12 cellular contexts compared by ENCODE assay signal in genomic region chr4:26937136-26937535, GRCh38.
DNase-seq lines count a peak whose midpoint lies in the region; ATAC-seq and TF ChIP-seq lines count a peak whose summit lies in the region.
"Had no signal": no experiment of that assay in that cellular context is flagged by ENCODE, and none has a peak within 500 bp of the region (broad histone marks: within the 10 kb centered on the region; RNA-seq: fewer than 3 reads in every experiment).

No MANE protein-coding gene starts in this region.

- H3K36me3 ChIP-seq in WERI-Rb-1 (no peaks in the 10 kb centered on the region), A673 (ENCODE audit: insufficient read depth, low read length, poor library complexity, severe bottlenecking) (no peaks in the 10 kb centered on the region)

- POLR2A ChIA-PET in A673 (lab: Charles Lee; ENCODE audit: low non-redundant PET), result no interaction called here

- H3K27ac ChIP-seq in WERI-Rb-1, result peak overlapping the region; percentile 2
- no peak overlapping the region for H3K27ac ChIP-seq in A673 (ENCODE audit: low read depth, low read length, poor library complexity, severe bottlenecking)

- ATAC-seq in GM19452 (IDR thresholded peaks at IDR 0.05; ENCODE audit: unreplicated experiment) (peak; percentile 70), HG03103 (IDR thresholded peaks at IDR 0.05; ENCODE audit: low read depth, unreplicated experiment) (peak; percentile 55)
- ATAC-seq: Panc1 had no signal

- H3K9me3 Mint-ChIP-seq in activated T-helper 1 cell treated with anti-CD3 and anti-CD28 coated beads, Interleukin-12 subunit alpha, Interleukin-12 subunit beta, Interleukin-2, Interleukin-4 antibody, amounts not matched to agents 30 ng/mL and 10 ng/mL and 1 ng/mL, durations not matched to agents 14 hours and 24 hours and 36 hours, result no peaks in the 10 kb centered on the region
- H3K9me3 Mint-ChIP-seq: nephron had no signal

- H3K27me3 ChIP-seq in WERI-Rb-1 (ENCODE audit: insufficient read depth, low read depth, severe bottlenecking), result no peaks in the 10 kb centered on the region
- no peaks in the 10 kb centered on the region for H3K27me3 ChIP-seq in A673 (replicated peaks; ENCODE audit: insufficient read depth, low read depth, low read length, poor library complexity)

- H3K4me3 ChIP-seq in WERI-Rb-1 (ENCODE audit: low read depth, low read length) (no peak overlapping the region), A673 (ENCODE audit: low read depth, low read length, poor library complexity, severe bottlenecking) (no peak overlapping the region)

- TF ChIP-seq CTCF in WERI-Rb-1 (IDR thresholded peaks at IDR 0.05; ENCODE audit: low read depth, low read length), result no peak
- TF ChIP-seq CTCF in A673 (conservative IDR thresholded peaks at IDR 0.05; ENCODE audit: low read depth, low read length), result no peak

- H3K27me3 Mint-ChIP-seq in activated T-helper 1 cell treated with anti-CD3 and anti-CD28 coated beads, Interleukin-12 subunit alpha, Interleukin-12 subunit beta, Interleukin-2, Interleukin-4 antibody, amounts not matched to agents 30 ng/mL and 10 ng/mL and 1 ng/mL, durations not matched to agents 14 hours and 24 hours and 36 hours (ENCODE audit: insufficient read depth), result no peaks in the 10 kb centered on the region

- intact Hi-C loops in activated T-helper 1 cell treated with anti-CD3 and anti-CD28 coated beads, Interleukin-12 subunit alpha, Interleukin-12 subunit beta, Interleukin-2, Interleukin-4 antibody, amounts not matched to agents 30 ng/mL and 10 ng/mL and 1 ng/mL, durations not matched to agents 14 hours and 24 hours and 36 hours (cut with micrococcal nuclease), result no loop called here
- intact Hi-C loops in A673 (cut with micrococcal nuclease; ENCODE audit: unreplicated experiment), result no loop called here

- no peak overlapping the region for H3K27ac Mint-ChIP-seq in activated T-helper 1 cell treated with anti-CD3 and anti-CD28 coated beads, Interleukin-12 subunit alpha, Interleukin-12 subunit beta, Interleukin-2, Interleukin-4 antibody, amounts not matched to agents 30 ng/mL and 10 ng/mL and 1 ng/mL, durations not matched to agents 14 hours and 24 hours and 36 hours

- H3K4me1 Mint-ChIP-seq in activated T-helper 1 cell treated with anti-CD3 and anti-CD28 coated beads, Interleukin-12 subunit alpha, Interleukin-12 subunit beta, Interleukin-2, Interleukin-4 antibody, amounts not matched to agents 30 ng/mL and 10 ng/mL and 1 ng/mL, durations not matched to agents 14 hours and 24 hours and 36 hours (ENCODE audit: low read depth), result peaks cover 18% of the 10 kb centered on the region

- peaks cover 2% of the 10 kb centered on the region for H3K36me3 Mint-ChIP-seq in activated T-helper 1 cell treated with anti-CD3 and anti-CD28 coated beads, Interleukin-12 subunit alpha, Interleukin-12 subunit beta, Interleukin-2, Interleukin-4 antibody, amounts not matched to agents 30 ng/mL and 10 ng/mL and 1 ng/mL, durations not matched to agents 14 hours and 24 hours and 36 hours (ENCODE audit: low read depth)

- CTCF ChIA-PET in A673 (lab: Charles Lee), result no interaction called here

- no TSS peak for BruUV-seq in A673 (replicated peaks; lab: Mats Ljungman, UMichigan)

- H3K4me3 Mint-ChIP-seq in activated T-helper 1 cell treated with anti-CD3 and anti-CD28 coated beads, Interleukin-12 subunit alpha, Interleukin-12 subunit beta, Interleukin-2, Interleukin-4 antibody, amounts not matched to agents 30 ng/mL and 10 ng/mL and 1 ng/mL, durations not matched to agents 14 hours and 24 hours and 36 hours, result no peak overlapping the region
- H3K4me3 Mint-ChIP-seq: nephron had no signal

- DNase-seq in D341Med (ENCODE audit: low spot score), result peak; percentile 59
- no peak for DNase-seq in WERI-Rb-1
- DNase-seq in 8988T, result no peak
- DNase-seq in activated T-helper 1 cell treated with anti-CD3 and anti-CD28 coated beads, Interleukin-12 subunit alpha, Interleukin-12 subunit beta, Interleukin-2, Interleukin-4 antibody, amounts not matched to agents 30 ng/mL and 10 ng/mL and 1 ng/mL, durations not matched to agents 14 hours and 24 hours and 36 hours (ENCODE audit: low spot score), result no peak
- DNase-seq in RPMI8226, result no peak
- no peak for DNase-seq in A673 (ENCODE audit: low spot score)
- DNase-seq: aorta, NCI-H2081 had no signal

- peaks cover 15% of the 10 kb centered on the region for H3K4me1 ChIP-seq in A673 (ENCODE audit: insufficient read depth, low read length, poor library complexity, severe bottlenecking)

- H3K9me3 ChIP-seq in WERI-Rb-1 (ENCODE audit: severe bottlenecking) (no peaks in the 10 kb centered on the region), A673 (ENCODE audit: low read depth, low read length, poor library complexity, severe bottlenecking) (no peaks in the 10 kb centered on the region)
